ENCODE assay signal across 1 cellular context in the genomic region with DNA sequence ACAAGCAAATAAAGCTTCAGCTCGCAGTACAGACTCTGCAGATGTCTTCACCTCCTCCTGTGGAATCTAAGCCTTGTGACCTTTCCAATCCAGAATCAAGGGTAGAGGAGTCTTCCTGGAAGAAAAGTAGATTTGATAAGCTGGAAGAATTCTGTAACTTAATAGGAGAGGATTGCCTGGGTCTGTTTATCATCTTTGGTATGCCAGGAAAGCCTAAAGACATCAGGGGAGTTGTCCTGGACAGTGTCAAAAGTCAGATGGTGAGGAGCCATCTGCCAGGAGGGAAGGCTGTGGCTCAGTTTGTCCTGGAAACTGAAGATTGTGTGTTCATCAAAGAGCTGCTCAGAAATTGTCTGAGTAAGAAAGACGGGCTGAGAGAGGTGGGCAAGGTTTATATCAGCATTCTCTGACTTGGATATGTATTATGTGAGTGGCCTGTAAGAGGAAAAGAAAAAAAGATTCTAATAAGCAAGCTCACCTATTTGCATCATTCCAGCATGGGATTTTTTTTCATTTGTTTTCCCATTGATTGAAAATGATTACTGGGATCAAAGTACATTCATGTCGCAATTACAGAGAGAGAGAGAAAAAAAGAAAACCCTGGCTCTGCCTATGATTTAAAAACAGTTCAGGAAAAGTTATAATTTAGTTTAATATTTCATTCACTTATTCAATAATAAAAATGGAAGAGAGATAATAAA.
TF ChIP-seq lines count a peak whose summit lies in the region.

No MANE protein-coding gene starts in this region.

TF ChIP-seq in HepG2, 621 proteins besides CTCF, POLR2A, EP300 and RAD21 (continued from another document):
- peak; percentile 29; the same call in 1 of the 2 replicates for TF ChIP-seq SAP130 (CRISPR knock-in tag; IDR thresholded peaks at IDR 0.05; ENCODE audit: low read depth)
- TF ChIP-seq, protein P1, sequence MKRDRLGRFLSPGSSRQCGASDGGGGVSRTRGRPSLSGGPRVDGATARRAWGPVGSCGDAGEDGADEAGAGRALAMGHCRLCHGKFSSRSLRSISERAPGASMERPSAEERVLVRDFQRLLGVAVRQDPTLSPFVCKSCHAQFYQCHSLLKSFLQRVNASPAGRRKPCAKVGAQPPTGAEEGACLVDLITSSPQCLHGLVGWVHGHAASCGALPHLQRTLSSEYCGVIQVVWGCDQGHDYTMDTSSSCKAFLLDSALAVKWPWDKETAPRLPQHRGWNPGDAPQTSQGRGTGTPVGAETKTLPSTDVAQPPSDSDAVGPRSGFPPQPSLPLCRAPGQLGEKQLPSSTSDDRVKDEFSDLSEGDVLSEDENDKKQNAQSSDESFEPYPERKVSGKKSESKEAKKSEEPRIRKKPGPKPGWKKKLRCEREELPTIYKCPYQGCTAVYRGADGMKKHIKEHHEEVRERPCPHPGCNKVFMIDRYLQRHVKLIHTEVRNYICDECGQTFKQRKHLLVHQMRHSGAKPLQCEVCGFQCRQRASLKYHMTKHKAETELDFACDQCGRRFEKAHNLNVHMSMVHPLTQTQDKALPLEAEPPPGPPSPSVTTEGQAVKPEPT (CRISPR knock-in tag; IDR thresholded peaks at IDR 0.05; ENCODE audit: low read depth), result no peak
- TF ChIP-seq CEBPG (CRISPR knock-in tag; IDR thresholded peaks at IDR 0.05), result peak; percentile 84
